8 cellular contexts compared by ENCODE assay signal in genomic region chr21:31098576-31099005, GRCh38.
A peak's percentile ranks its signal among the peaks of the same experiment; 100 is the strongest.
DNase-seq lines count a peak whose midpoint lies in the region; ATAC-seq and TF ChIP-seq lines count a peak whose summit lies in the region.

No MANE protein-coding gene starts in this region.

- peak; percentile 66 for ATAC-seq in HG03175 (IDR thresholded peaks at IDR 0.05; ENCODE audit: unreplicated experiment)
- no peak for ATAC-seq in GM18517 (IDR thresholded peaks at IDR 0.05; ENCODE audit: unreplicated experiment)

- peak; percentile 85 for TF ChIP-seq CTCF in GM12872 (IDR thresholded peaks at IDR 0.05; ENCODE audit: insufficient read depth, low read depth, low read length)

- peak; percentile 4 for DNase-seq in NCI-H748 treated with DMSO at 0.1 percent for 48 hours (lab: John Stamatoyannopoulos, UW)
- peak; percentile 66 to 72 for DNase-seq in activated CD4-positive, alpha-beta T cell treated with anti-CD3 and anti-CD28 coated beads, Interleukin-2, amount 50 U/mL, for 4 hours
- peak; percentile 65 for DNase-seq in effector CD4-positive, alpha-beta T cell
- peak; percentile 76 for DNase-seq in midbrain (lab: John Stamatoyannopoulos, UW)
- peak; percentile 46 to 65 for DNase-seq in stimulated activated CD8-positive, alpha-beta memory T cell treated with anti-CD3 and anti-CD28 coated beads, Interleukin-4, amount 100 ng/mL, for 4 hours (ENCODE audit: low read depth in 2 of 2, low spot score in 1 of 2)

Comparison
In these comparisons a context has a peak if more than half of its experiments do, and no peak if none do; other contexts are left out.
1. DNase-seq: peak in every context shown above with its lines; median percentile 76 in midbrain; 69 in activated CD4-positive, alpha-beta T cell treated with anti-CD3 and anti-CD28 coated beads, Interleukin-2, amount 50 U/mL, for 4 hours; 65 in effector CD4-positive, alpha-beta T cell; 56 in stimulated activated CD8-positive, alpha-beta memory T cell treated with anti-CD3 and anti-CD28 coated beads, Interleukin-4, amount 100 ng/mL, for 4 hours; 4 in NCI-H748 treated with DMSO at 0.1 percent for 48 hours.